ENCODE assay signal across 1 cellular context in the genomic region with DNA sequence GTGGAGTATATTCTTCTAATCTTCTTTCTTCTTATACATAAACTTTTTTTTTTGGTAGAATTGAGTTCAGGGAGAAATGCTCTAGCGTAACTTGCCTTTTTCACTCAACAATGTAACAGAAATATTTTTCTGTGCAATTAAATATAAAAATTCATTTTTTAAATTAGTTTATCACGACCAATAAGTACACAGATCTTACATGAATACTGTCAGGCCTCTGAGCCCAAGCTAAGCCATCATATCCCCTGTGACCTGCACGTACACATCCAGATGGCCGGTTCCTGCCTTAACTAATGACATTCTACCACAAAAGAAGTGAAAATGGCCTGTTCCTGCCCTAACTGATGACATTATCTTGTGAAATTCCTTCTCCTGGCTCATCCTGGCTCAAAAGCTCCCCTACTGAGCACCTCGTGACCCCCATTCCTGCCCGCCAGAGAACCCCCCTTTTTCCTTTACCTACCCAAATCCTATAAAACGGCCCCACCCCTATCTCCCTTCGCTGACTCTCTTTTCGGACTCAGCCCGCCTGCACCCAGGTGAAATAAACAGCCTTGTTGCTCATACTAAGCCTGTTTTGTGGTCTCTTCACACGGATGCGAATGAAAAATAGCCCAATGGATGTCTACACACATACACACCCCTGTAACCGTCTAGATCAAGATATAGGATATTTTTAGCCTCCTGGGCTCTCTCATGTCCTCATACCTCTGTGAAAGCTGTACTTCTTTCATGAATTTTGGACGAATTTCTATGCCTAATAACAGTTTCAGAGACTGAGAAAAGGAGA.
TF ChIP-seq lines count a peak whose summit lies in the region.

No MANE protein-coding gene starts in this region.

TF ChIP-seq in SK-N-SH treated with all-trans-retinoic acid at 6 μM for 48 hours, 23 proteins besides CTCF, POLR2A, EP300 and RAD21:
- TF ChIP-seq ZFP3 (CRISPR knock-in tag; IDR thresholded peaks at IDR 0.05) (0 out of 2 replicates have a peak, but pooled peaks have one; percentile 32), CSDC2 (CRISPR knock-in tag; IDR thresholded peaks at IDR 0.05) (peak; percentile 94)
